5 cellular contexts compared by ENCODE assay signal in the genomic region with DNA sequence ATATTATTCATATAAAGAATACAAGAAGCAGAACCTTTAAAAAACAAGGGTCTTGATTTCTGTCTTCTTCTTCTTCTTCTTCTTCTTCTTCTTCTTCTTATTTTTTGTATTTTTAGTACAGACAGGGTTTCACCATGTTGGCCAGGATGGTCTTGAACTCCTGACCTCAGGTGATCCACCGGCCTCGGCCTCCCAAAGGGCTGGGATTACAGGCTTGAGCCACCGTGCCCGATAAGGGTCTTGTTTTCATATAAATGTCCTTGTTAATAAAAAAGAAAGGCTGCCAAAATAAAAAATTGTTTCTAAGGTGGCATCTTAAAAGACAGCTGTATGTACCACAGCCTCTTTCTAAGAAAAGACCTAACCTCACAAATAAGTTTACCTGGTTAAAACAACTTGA. TPM values are rescaled to one million over a fixed set of nuclear protein-coding genes. Genes with fewer than 3 reads are reported as not detected.
A peak's percentile ranks its signal among the peaks of the same experiment; 100 is the strongest.
DNase-seq lines count a peak whose midpoint lies in the region; ATAC-seq and TF ChIP-seq lines count a peak whose summit lies in the region.
"Not testable (repeated sequence)": the region's sequence is repeated elsewhere in the genome, so short reads cannot be mapped to it uniquely, and the experiment has no call there.

No MANE protein-coding gene starts in this region.

- H3K23ac ChIP-seq in mesendoderm (ENCODE audit: low read length) = not testable (repeated sequence)

- not testable (repeated sequence) for H3K79me1 ChIP-seq in mesendoderm (ENCODE audit: low read length)

- not testable (repeated sequence) for H4K5ac ChIP-seq in mesendoderm (ENCODE audit: low read length)

- H2BK15ac ChIP-seq in mesendoderm (replicated peaks; ENCODE audit: low read depth) = not testable (repeated sequence)

- H3K36me3 ChIP-seq in WERI-Rb-1 = peaks cover 16% of the 10 kb centered on the region
- not testable (repeated sequence) for H3K36me3 ChIP-seq in mesendoderm (ENCODE audit: control insufficient read depth, insufficient read depth, low read length)

- not testable (repeated sequence) for H3K4me1 ChIP-seq in mesendoderm (ENCODE audit: control insufficient read depth, low read depth, low read length)

- peak overlapping the region; percentile 39 for H3K18ac ChIP-seq in mesendoderm (ENCODE audit: low read length)

- intact Hi-C loops in dendritic cell treated with granulocyte-macrophage colony-stimulating factor and Interleukin-4, amounts not matched to agents 40 ng/mL and 50 ng/mL, for 4 days (cut with micrococcal nuclease) = loop anchor here (2.0 kb wide), 1 partner anchor 166 kb away; no protein-coding TSS in a partner anchor

- not testable (repeated sequence) for H3K56ac ChIP-seq in mesendoderm (ENCODE audit: low read length)

- H3K9me3 ChIP-seq in WERI-Rb-1 (ENCODE audit: severe bottlenecking) = not testable (repeated sequence)

- H3K4ac ChIP-seq in mesendoderm (ENCODE audit: low read depth, low read length) = not testable (repeated sequence)

- not testable (repeated sequence) for H3K4me2 ChIP-seq in mesendoderm (ENCODE audit: low read length)

- H3K27me3 Mint-ChIP-seq in activated T-helper 17 cell treated with anti-CD3 and anti-CD28 coated beads, Interleukin-2, amount 50 U/mL, for 72 hours; dendritic cell treated with granulocyte-macrophage colony-stimulating factor and Interleukin-4, amounts not matched to agents 40 ng/mL and 50 ng/mL, for 4 days; stimulated activated naive CD8-positive, alpha-beta T cell treated with anti-CD3 and anti-CD28 coated beads, Interleukin-15, amount 100 ng/mL, for 72 hours: not testable (repeated sequence)

- not testable (repeated sequence) for H3K79me2 ChIP-seq in mesendoderm (ENCODE audit: control insufficient read depth, insufficient read depth, low read length)

- H4K8ac ChIP-seq in mesendoderm (ENCODE audit: low read depth, low read length) = not testable (repeated sequence)

- peak; percentile 50 for DNase-seq in WERI-Rb-1
- DNase-seq in mesendoderm; stimulated activated naive CD8-positive, alpha-beta T cell treated with anti-CD3 and anti-CD28 coated beads, Interleukin-15, amount 100 ng/mL, for 72 hours: not testable (repeated sequence)

- peak overlapping the region; percentile 46 for H3K27ac Mint-ChIP-seq in activated T-helper 17 cell treated with anti-CD3 and anti-CD28 coated beads, Interleukin-2, amount 50 U/mL, for 72 hours
- H3K27ac Mint-ChIP-seq in dendritic cell treated with granulocyte-macrophage colony-stimulating factor and Interleukin-4, amounts not matched to agents 40 ng/mL and 50 ng/mL, for 4 days = peak overlapping the region; percentile 58
- H3K27ac Mint-ChIP-seq in stimulated activated naive CD8-positive, alpha-beta T cell treated with anti-CD3 and anti-CD28 coated beads, Interleukin-15, amount 100 ng/mL, for 72 hours = peak overlapping the region; percentile 77 to 94

- H3K4me1 Mint-ChIP-seq in activated T-helper 17 cell treated with anti-CD3 and anti-CD28 coated beads, Interleukin-2, amount 50 U/mL, for 72 hours = peaks cover 13% of the 10 kb centered on the region
- H3K4me1 Mint-ChIP-seq in dendritic cell treated with granulocyte-macrophage colony-stimulating factor and Interleukin-4, amounts not matched to agents 40 ng/mL and 50 ng/mL, for 4 days (ENCODE audit: low read depth) = peaks cover 32% of the 10 kb centered on the region
- H3K4me1 Mint-ChIP-seq in stimulated activated naive CD8-positive, alpha-beta T cell treated with anti-CD3 and anti-CD28 coated beads, Interleukin-15, amount 100 ng/mL, for 72 hours = peaks cover 24% of the 10 kb centered on the region

- H3K36me3 Mint-ChIP-seq in activated T-helper 17 cell treated with anti-CD3 and anti-CD28 coated beads, Interleukin-2, amount 50 U/mL, for 72 hours (ENCODE audit: low read depth) = peaks cover 82% of the 10 kb centered on the region
- H3K36me3 Mint-ChIP-seq in dendritic cell treated with granulocyte-macrophage colony-stimulating factor and Interleukin-4, amounts not matched to agents 40 ng/mL and 50 ng/mL, for 4 days (ENCODE audit: low read depth) = peaks cover 37% of the 10 kb centered on the region

- ATAC-seq in activated T-helper 17 cell treated with anti-CD3 and anti-CD28 coated beads, Interleukin-2, amount 50 U/mL, for 72 hours (replicated peaks); stimulated activated naive CD8-positive, alpha-beta T cell treated with anti-CD3 and anti-CD28 coated beads, Interleukin-15, amount 100 ng/mL, for 72 hours: not testable (repeated sequence)

- not testable (repeated sequence) for H2BK120ac ChIP-seq in mesendoderm (ENCODE audit: low read depth, low read length)

- H2AK5ac ChIP-seq in mesendoderm (ENCODE audit: low read length) = not testable (repeated sequence)

- H3K9ac ChIP-seq in mesendoderm (ENCODE audit: low read length) = not testable (repeated sequence)

- not testable (repeated sequence) for H2BK5ac ChIP-seq in mesendoderm (ENCODE audit: low read length)

- WGBS in mesendoderm (ENCODE audit: extremely low coverage, insufficient coverage, low lambda C conversion rate) = no CpG with 5 or more reads among the region's 4 CpGs

- not testable (repeated sequence) for H3K4me3 ChIP-seq in WERI-Rb-1 (ENCODE audit: low read depth, low read length); mesendoderm (ENCODE audit: low read length)

- H3K27ac ChIP-seq in WERI-Rb-1 = peak overlapping the region; percentile 39
- not testable (repeated sequence) for H3K27ac ChIP-seq in mesendoderm (ENCODE audit: low read depth, low read length)

- not testable (repeated sequence) for H3K4me3 Mint-ChIP-seq in activated T-helper 17 cell treated with anti-CD3 and anti-CD28 coated beads, Interleukin-2, amount 50 U/mL, for 72 hours; dendritic cell treated with granulocyte-macrophage colony-stimulating factor and Interleukin-4, amounts not matched to agents 40 ng/mL and 50 ng/mL, for 4 days
- H3K4me3 Mint-ChIP-seq in stimulated activated naive CD8-positive, alpha-beta T cell treated with anti-CD3 and anti-CD28 coated beads, Interleukin-15, amount 100 ng/mL, for 72 hours = peak overlapping the region in 1 of 2 donors; percentile 34

- not testable (repeated sequence) for H3K27me3 ChIP-seq in WERI-Rb-1 (ENCODE audit: insufficient read depth, low read depth, severe bottlenecking); mesendoderm (ENCODE audit: insufficient read depth, low read length, poor library complexity)

- not testable (repeated sequence) for H3K9me3 Mint-ChIP-seq in activated T-helper 17 cell treated with anti-CD3 and anti-CD28 coated beads, Interleukin-2, amount 50 U/mL, for 72 hours; dendritic cell treated with granulocyte-macrophage colony-stimulating factor and Interleukin-4, amounts not matched to agents 40 ng/mL and 50 ng/mL, for 4 days; stimulated activated naive CD8-positive, alpha-beta T cell treated with anti-CD3 and anti-CD28 coated beads, Interleukin-15, amount 100 ng/mL, for 72 hours

- TF ChIP-seq CTCF in WERI-Rb-1 (IDR thresholded peaks at IDR 0.05; ENCODE audit: low read depth, low read length) = not testable (repeated sequence)

RNA-seq across cellular contexts. Expression of a gene that starts 31.5 kb away (rescaled TPM):
- total RNA-seq in activated T-helper 17 cell treated with anti-CD3 and anti-CD28 coated beads, Interleukin-2, amount 50 U/mL, for 72 hours = 10 to 100 TPM; 27.4 to 31.0 TPM
- polyA plus RNA-seq in mesendoderm (2013, experiment 1 of 2) = 4.5 TPM
- polyA plus RNA-seq in mesendoderm (2013, experiment 2 of 2) = 4.7 TPM
